Comparison of ENCODE assay signal across 26 cellular contexts in genomic region chr7:36100293-36100692, GRCh38. TPM values are rescaled to one million over a fixed set of nuclear protein-coding genes. Genes with fewer than 3 reads are reported as not detected.
DNase-seq lines count a peak whose midpoint lies in the region; TF ChIP-seq lines count a peak whose summit lies in the region.
"Had no signal": no experiment of that assay in that cellular context is flagged by ENCODE, and none has a peak within 500 bp of the region (broad histone marks: within the 10 kb centered on the region; RNA-seq: fewer than 3 reads in every experiment).

No MANE protein-coding gene starts in this region.

- H3K4me2 ChIP-seq in GM23248 (ENCODE audit: unreplicated experiment), result no peak overlapping the region
- H3K4me2 ChIP-seq: GM23338 had no signal

- no peak for TF ChIP-seq CTCF in osteocyte (IDR thresholded peaks at IDR 0.05)

- peaks cover 12% of the 10 kb centered on the region for H3K4me1 ChIP-seq in adipocyte (ENCODE audit: control insufficient read depth, insufficient read depth, low read length)
- no peaks in the 10 kb centered on the region for H3K4me1 ChIP-seq in GM23248 (ENCODE audit: insufficient read depth)
- H3K4me1 ChIP-seq: Caco-2, Peyer's patch had no signal

- H3K9ac ChIP-seq in adipocyte (ENCODE audit: low read length) (no peak overlapping the region), GM23248 (no peak overlapping the region)

- in situ Hi-C loops in GM23248 (cut with MboI), result no loop called here

- peaks cover 4% of the 10 kb centered on the region for H3K27me3 ChIP-seq in adipocyte (replicated peaks; ENCODE audit: control insufficient read depth, insufficient read depth, low read length)
- H3K27me3 ChIP-seq in GM23248 (replicated peaks; ENCODE audit: insufficient read depth), result no peaks in the 10 kb centered on the region
- H3K27me3 ChIP-seq: Peyer's patch had no signal

- H3K36me3 Mint-ChIP-seq in osteocyte (ENCODE audit: unreplicated experiment), result no peaks in the 10 kb centered on the region
- H3K36me3 Mint-ChIP-seq: CD8-positive, alpha-beta T cell had no signal

- H3K27ac Mint-ChIP-seq in osteocyte (ENCODE audit: unreplicated experiment), result peak overlapping the region; percentile 29
- H3K27ac Mint-ChIP-seq: CD8-positive, alpha-beta T cell; GM23338; H9 had no signal

- no peaks in the 10 kb centered on the region for H4K20me1 ChIP-seq in GM23248 (ENCODE audit: insufficient read depth)

- H3K4me3 Mint-ChIP-seq in osteocyte (ENCODE audit: unreplicated experiment), result no peak overlapping the region
- H3K4me3 Mint-ChIP-seq: CD8-positive, alpha-beta T cell; GM23338; H9 had no signal

- H3K9me2 ChIP-seq in GM23248 (ENCODE audit: insufficient read depth), result no peaks in the 10 kb centered on the region

- peaks cover 4% of the 10 kb centered on the region for H3K27me3 Mint-ChIP-seq in osteocyte (ENCODE audit: unreplicated experiment)

- H3K4me3 ChIP-seq in adipocyte (ENCODE audit: low read length), result no peak overlapping the region
- H3K4me3 ChIP-seq in GM23248, result no peak overlapping the region
- H3K4me3 ChIP-seq: GM23338, K562, Peyer's patch had no signal

- DNase-seq in EH (ENCODE audit: low read depth), result peak; percentile 7
- DNase-seq in adipocyte (ENCODE audit: low read depth), result peak; percentile 35
- DNase-seq in fibroblast of gingiva (ENCODE audit: low read depth), result peak; percentile 22
- DNase-seq in osteocyte (ENCODE audit: extremely low spot score, unreplicated experiment), result no peak
- DNase-seq in GM23248, result no peak
- no peak for DNase-seq in epidermal melanocyte (ENCODE audit: insufficient read length, low spot score)
- DNase-seq in NOMO-1 (lab: John Stamatoyannopoulos, UW; ENCODE audit: unreplicated experiment in 2 of 2), result no peak
- no peak for DNase-seq in Ammon's horn (ENCODE audit: low spot score)
- DNase-seq: AML-193; Caco-2; CD8-positive, alpha-beta T cell; DMS79; GF-D8; H9; Kasumi-1; NCI-H1105 treated with DMSO at 0.1 percent for 48 hours; NCI-H2029; NCI-H446 treated with DMSO at 0.1 percent for 48 hours; NCI-H526 treated with DMSO at 0.1 percent for 48 hours; OCI-M1; Peyer's patch; SHP77 treated with DMSO at 0.1 percent for 48 hours; SW 1271 had no signal

- no peaks in the 10 kb centered on the region; the same call in 1 of the 2 replicates for H3F3A ChIP-seq in GM23248 (ENCODE audit: insufficient read depth)

- no peaks in the 10 kb centered on the region for H3K79me2 ChIP-seq in GM23248 (ENCODE audit: insufficient read depth)

- no peak overlapping the region for H3K27ac ChIP-seq in GM23248
- H3K27ac ChIP-seq: C4-2B, Peyer's patch had no signal

- WGBS in GM23248 (ENCODE audit: low coverage in 1 of 2, low lambda C conversion rate in 2 of 2, missing lambda C conversion rate in 2 of 2), 2 experiments, result 28 to 39% methylated on average over 1 of the region's 1 CpG

- H3K9me3 ChIP-seq in adipocyte (ENCODE audit: control insufficient read depth, low read length), result no peaks in the 10 kb centered on the region
- no peaks in the 10 kb centered on the region for H3K9me3 ChIP-seq in GM23248 (ENCODE audit: low read depth)
- H3K9me3 ChIP-seq: Caco-2, Peyer's patch had no signal

- H3K9me3 Mint-ChIP-seq in osteocyte (ENCODE audit: unreplicated experiment), result no peaks in the 10 kb centered on the region
- H3K9me3 Mint-ChIP-seq: GM23338, H9 had no signal

- H3K36me3 ChIP-seq in adipocyte (ENCODE audit: control insufficient read depth, insufficient read depth, low read length, severe bottlenecking) (no peaks in the 10 kb centered on the region), GM23248 (ENCODE audit: low read depth) (no peaks in the 10 kb centered on the region)
- H3K36me3 ChIP-seq: Peyer's patch had no signal

- peaks cover 18% of the 10 kb centered on the region for H3K4me1 Mint-ChIP-seq in osteocyte (ENCODE audit: unreplicated experiment)
- H3K4me1 Mint-ChIP-seq: GM23338, H9 had no signal

- no peak overlapping the region for H2AFZ ChIP-seq in GM23248
- H2AFZ ChIP-seq: GM23338 had no signal

RNA-seq across cellular contexts. Expression of gene EEPD1, which starts 52.8 kb away (rescaled TPM):
- total RNA-seq in osteocyte, result 1.3 and 1.4 TPM in 2 replicates
- 5.2 and 13.3 TPM in 2 replicates for total RNA-seq in GM23248 (2014; rRNA removed; shearing (Covaris generic))
- polyA plus RNA-seq in GM23248 (2016; fragmentation: Nextera tagmentation; extraction: Ambion mirVana), result 1.6 and 1.9 TPM in 2 replicates

Comparison
In these comparisons a context has a peak if more than half of its experiments do, and no peak if none do; other contexts are left out.
1. DNase-seq: peak in EH (single experiment), adipocyte (single experiment) and fibroblast of gingiva (single experiment); none in osteocyte (single experiment), GM23248 (single experiment), epidermal melanocyte (single experiment), NOMO-1 (0 of 2) and Ammon's horn (single experiment).